In the genomic region with DNA sequence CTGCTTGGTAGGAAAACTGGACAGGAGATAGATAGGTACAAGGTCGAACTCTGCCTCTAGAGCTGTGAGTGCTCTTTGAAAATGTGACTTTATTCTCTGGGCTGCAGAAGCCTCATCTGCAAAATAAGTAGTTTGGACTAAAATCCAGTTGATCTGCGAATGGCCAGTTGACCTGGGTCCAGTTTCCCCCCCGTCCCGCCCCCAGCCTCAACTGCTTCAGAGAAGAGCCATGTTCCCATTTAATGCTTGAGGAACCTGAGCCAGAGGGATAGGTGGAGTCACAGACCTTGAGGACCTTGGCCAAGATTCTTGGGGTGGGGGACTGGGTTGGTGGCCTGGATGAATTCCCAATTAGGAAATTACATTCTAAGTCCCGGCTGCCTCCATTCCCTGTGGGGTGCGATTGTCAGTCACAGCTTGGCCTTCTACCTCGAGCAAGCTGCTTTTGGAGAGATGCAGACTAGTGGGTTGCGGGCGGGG, we compare ENCODE assay signal across 16 cellular contexts. TPM values are rescaled to one million over a fixed set of nuclear protein-coding genes. Genes with fewer than 3 reads are reported as not detected.
DNase-seq lines count a peak whose midpoint lies in the region; ATAC-seq and TF ChIP-seq lines count a peak whose summit lies in the region.
"Had no signal": no experiment of that assay in that cellular context is flagged by ENCODE, and none has a peak within 500 bp of the region (broad histone marks: within the 10 kb centered on the region; RNA-seq: fewer than 3 reads in every experiment).

No MANE protein-coding gene starts in this region.

- no peak overlapping the region for H2BK12ac ChIP-seq in trophoblast cell (ENCODE audit: low read length)

- TF ChIP-seq CTCF in heart left ventricle (IDR thresholded peaks at IDR 0.05) (no peak), colonic mucosa (IDR thresholded peaks at IDR 0.05) (no peak), upper lobe of left lung (IDR thresholded peaks at IDR 0.05) (no peak)

- H3K14ac ChIP-seq in trophoblast cell (ENCODE audit: low read length) = no peak overlapping the region

- peaks cover 8% of the 10 kb centered on the region for H3K79me1 ChIP-seq in trophoblast cell (ENCODE audit: low read length)

- H4K91ac ChIP-seq in trophoblast cell (ENCODE audit: low read depth, low read length) = no peak overlapping the region

- no peak overlapping the region for H2AK5ac ChIP-seq in trophoblast cell (ENCODE audit: low read length)

- H3K4me2 ChIP-seq in trophoblast cell (ENCODE audit: low read length) = no peak overlapping the region

- intact Hi-C loops in heart left ventricle (cut with DNase I) (loop anchor here in 8 of 10 donors (2.0 to 10.0 kb wide), 7 partner anchors 139 to 689 kb away; a partner anchor contains a TSS), left ventricle myocardium superior (cut with micrococcal nuclease) (no loop called here), colonic mucosa (cut with DNase I) (no loop called here)

- no peak for TF ChIP-seq POLR2A in heart left ventricle (IDR thresholded peaks at IDR 0.05)
- no peak for TF ChIP-seq POLR2A in upper lobe of left lung (IDR thresholded peaks at IDR 0.05)

- no peak for TF ChIP-seq EP300 in upper lobe of left lung (IDR thresholded peaks at IDR 0.05)

- H3K4me1 ChIP-seq in heart left ventricle (peaks cover 0 to 74% (median 40%) of the 10 kb centered on the region in 12 donors), colonic mucosa (peaks cover 5% of the 10 kb centered on the region), mesodermal cell (ENCODE audit: control insufficient read depth, insufficient read depth, low read length, poor library complexity, severe bottlenecking) (no peaks in the 10 kb centered on the region), upper lobe of left lung (peaks cover 51 to 84% (median 64%) of the 10 kb centered on the region in 4 donors), trophoblast cell (ENCODE audit: control insufficient read depth in 1 of 2, insufficient read depth in 2 of 2, low read length in 2 of 2) (peaks cover 6 to 19% of the 10 kb centered on the region in 2 experiments)

- no peaks in the 10 kb centered on the region for H3K36me3 ChIP-seq in heart left ventricle
- no peaks in the 10 kb centered on the region for H3K36me3 ChIP-seq in colonic mucosa
- H3K36me3 ChIP-seq in mesodermal cell (ENCODE audit: control insufficient read depth, insufficient read depth, low read length) = no peaks in the 10 kb centered on the region
- no peaks in the 10 kb centered on the region for H3K36me3 ChIP-seq in upper lobe of left lung
- no peaks in the 10 kb centered on the region for H3K36me3 ChIP-seq in trophoblast cell (ENCODE audit: control insufficient read depth in 1 of 2, insufficient read depth in 2 of 2, low read length in 2 of 2)
- H3K36me3 ChIP-seq: breast epithelium, pancreas had no signal

- H4K8ac ChIP-seq in trophoblast cell (ENCODE audit: low read depth, low read length) = no peak overlapping the region

- no peaks in the 10 kb centered on the region for H3K79me2 ChIP-seq in trophoblast cell (ENCODE audit: control insufficient read depth, insufficient read depth, low read length, poor library complexity)

- no peak for ATAC-seq in heart left ventricle
- ATAC-seq in left ventricle myocardium superior = no peak
- ATAC-seq in upper lobe of left lung (ENCODE audit: low FRiP score in 2 of 2) = no peak
- ATAC-seq: activated T-cell treated with anti-CD3 and anti-CD28 coated beads, Interleukin-2, amount 50 U/mL, for 72 hours; pancreas had no signal

- H3K27ac ChIP-seq in heart left ventricle (peak overlapping the region in 4 of 12 donors; percentile 74 to 92 (median 84)), colonic mucosa (no peak overlapping the region), mesodermal cell (ENCODE audit: low read depth, low read length, severe bottlenecking) (no peak overlapping the region), upper lobe of left lung (peak overlapping the region; percentile 90 to 97 (median 92)), trophoblast cell (ENCODE audit: low read depth, low read length) (no peak overlapping the region)
- H3K27ac ChIP-seq: epithelial cell of prostate, pancreas had no signal

- H2AFZ ChIP-seq in trophoblast cell (ENCODE audit: insufficient read depth, low read length, poor library complexity) = no peak overlapping the region

- WGBS in heart left ventricle, 4 donors = 78 to 85% (median 82%) methylated on average over 7 to 9 of the region's 9 CpGs
- WGBS in mesodermal cell (ENCODE audit: insufficient coverage in 2 of 2), 2 experiments = 85 to 95% methylated on average over 7 to 8 of the region's 9 CpGs
- 63 to 77% methylated on average over 7 to 9 of the region's 9 CpGs for WGBS in upper lobe of left lung, 2 donors
- no CpG with 5 or more reads among the region's 9 CpGs for WGBS in trophoblast cell (ENCODE audit: extremely low coverage, insufficient coverage, insufficient read length)

- no peak overlapping the region for H3K23ac ChIP-seq in trophoblast cell (ENCODE audit: low read length)

- peak in 1 of 5 donors; percentile 4 for DNase-seq in heart left ventricle
- no peak for DNase-seq in left ventricle myocardium superior
- DNase-seq in colonic mucosa = no peak
- DNase-seq in upper lobe of left lung = no peak
- no peak for DNase-seq in trophoblast cell
- no peak for DNase-seq in NCI-H510A treated with DMSO at 0.1 percent for 48 hours (lab: John Stamatoyannopoulos, UW)
- DNase-seq in nucleus accumbens (lab: John Stamatoyannopoulos, UW) = no peak
- DNase-seq: ACHN; activated T-cell treated with anti-CD3 and anti-CD28 coated beads, Interleukin-2, amount 50 U/mL, for 72 hours; MV-4-11; NCI-H510A; stimulated activated CD4-positive, alpha-beta T cell treated with anti-CD3 and anti-CD28 coated beads, Interleukin-4, amount 100 ng/mL, for 1 hour had no signal

- H3K18ac ChIP-seq in trophoblast cell (ENCODE audit: low read length) = no peak overlapping the region

- no peak overlapping the region for H2BK5ac ChIP-seq in trophoblast cell (ENCODE audit: low read depth, low read length, poor library complexity)

- H3K27me3 ChIP-seq in heart left ventricle (peaks cover 0 to 43% (median 3%) of the 10 kb centered on the region in 9 donors), colonic mucosa (peaks cover 31% of the 10 kb centered on the region), upper lobe of left lung (peaks cover 0 to 17% (median 5%) of the 10 kb centered on the region in 4 donors), trophoblast cell (ENCODE audit: insufficient read depth, low read length) (peaks cover 41% of the 10 kb centered on the region)
- H3K27me3 ChIP-seq: breast epithelium had no signal

- no peak overlapping the region for H2BK120ac ChIP-seq in trophoblast cell (ENCODE audit: insufficient read depth, low read length, poor library complexity)

- H4K12ac ChIP-seq in trophoblast cell (ENCODE audit: low read depth, low read length) = no peak overlapping the region

- H3K9me3 ChIP-seq in heart left ventricle (no peaks in the 10 kb centered on the region), colonic mucosa (no peaks in the 10 kb centered on the region), mesodermal cell (ENCODE audit: control insufficient read depth, low read length) (no peaks in the 10 kb centered on the region), upper lobe of left lung (no peaks in the 10 kb centered on the region), trophoblast cell (ENCODE audit: insufficient read depth, low read depth, low read length) (peaks cover 2% of the 10 kb centered on the region)
- H3K9me3 ChIP-seq: pancreas had no signal

- H3K9ac ChIP-seq in colonic mucosa (ENCODE audit: low read depth in 2 of 2, low read length in 2 of 2) = peak overlapping the region in 1 of 2 donors; percentile 34
- H3K9ac ChIP-seq in trophoblast cell (ENCODE audit: low read length) = no peak overlapping the region

- peak overlapping the region in 9 of 12 donors; percentile 5 to 84 (median 68) for H3K4me3 ChIP-seq in heart left ventricle
- H3K4me3 ChIP-seq in colonic mucosa = peak overlapping the region; percentile 49
- H3K4me3 ChIP-seq in mesodermal cell (ENCODE audit: extremely low read depth, insufficient read depth, low read length, poor library complexity, severe bottlenecking) = peak overlapping the region; percentile 57
- peak overlapping the region in 3 of 4 donors; percentile 55 to 63 (median 59) for H3K4me3 ChIP-seq in upper lobe of left lung
- H3K4me3 ChIP-seq in trophoblast cell (ENCODE audit: low read depth, low read length) = no peak overlapping the region

- H3K4ac ChIP-seq in trophoblast cell (ENCODE audit: low read depth, low read length) = no peak overlapping the region

RNA-seq across cellular contexts. Expression of a gene that starts 14.1 kb away (rescaled TPM):
- total RNA-seq in heart left ventricle = 10 to 100 TPM in 7 of 9 donors, 1 to 10 TPM in 2; 7.0 to 23.0 (median 13.6) TPM
- 10 to 100 TPM in 1 of 2 donors, 1 to 10 TPM in 1; 9.6 to 13.4 TPM for polyA plus RNA-seq in heart left ventricle
- total RNA-seq in left ventricle myocardium superior = 9.1 TPM
- total RNA-seq in colonic mucosa = 1 to 10 TPM; 5.0 to 5.3 TPM
- polyA plus RNA-seq in mesodermal cell (2013, experiment 1 of 2) = 15.1 TPM
- 11.4 TPM for polyA plus RNA-seq in mesodermal cell (2013, experiment 2 of 2)
- total RNA-seq in upper lobe of left lung = 100 to 1,000 TPM in 2 of 6 donors, 10 to 100 TPM in 4; 22.4 to 130 (median 92.7) TPM
- polyA plus RNA-seq in trophoblast cell (2013) = 2.7 and 3.0 TPM in 2 replicates

RNA-seq across cellular contexts. Expression of a gene that starts 38.5 kb away (rescaled TPM):
- total RNA-seq in heart left ventricle (under 1 TPM in 3 of 9 donors, not detected in 6; 0.09 to 0.29 (median 0.10) TPM), left ventricle myocardium superior (not detected), colonic mucosa (not detected), upper lobe of left lung (10 to 100 TPM; 10.2 to 69.1 (median 22.7) TPM)
- polyA plus RNA-seq in heart left ventricle = under 1 TPM in 1 of 2 donors, not detected in 1; 0.07 TPM
- 4.6 TPM for polyA plus RNA-seq in mesodermal cell (2013, experiment 1 of 2)
- polyA plus RNA-seq in mesodermal cell (2013, experiment 2 of 2) = 6.8 TPM
- 0.93 and 0.97 TPM in 2 replicates for polyA plus RNA-seq in trophoblast cell (2013)
- total RNA-seq: activated T-cell treated with anti-CD3 and anti-CD28 coated beads, Interleukin-2, amount 50 U/mL, for 72 hours; pancreas had no signal
- polyA plus RNA-seq: pancreas had no signal

Comparison
In these comparisons a context has a peak if more than half of its experiments do, and no peak if none do; other contexts are left out.
1. intact Hi-C loops: an anchor here in heart left ventricle (2.0 to 10.0 kb wide); none called in left ventricle myocardium superior and colonic mucosa.
2. H3K27ac ChIP-seq: peak in upper lobe of left lung (4 of 4); none in colonic mucosa (single experiment), mesodermal cell (single experiment) and trophoblast cell (single experiment).
3. RNA of a gene that starts 38.5 kb away (total RNA-seq): 10.2 to 69.1 TPM in upper lobe of left lung; not detected in colonic mucosa, 0.09 to 0.29 TPM in heart left ventricle and not detected in left ventricle myocardium superior (single experiment); every median in the first group is over 4 times any median in the second.